21 cellular contexts compared by ENCODE assay signal in genomic region chr9:124050955-124051354, GRCh38.
"Had no signal": no experiment of that assay in that cellular context is flagged by ENCODE, and none has a peak within 500 bp of the region (broad histone marks: within the 10 kb centered on the region; RNA-seq: fewer than 3 reads in every experiment).

No MANE protein-coding gene starts in this region.

- ATAC-seq: left colon; left lung; lower lobe of right lung; naive thymus-derived CD8-positive, alpha-beta T cell; pancreas; right cardiac atrium; stimulated activated effector memory CD8-positive, alpha-beta T cell treated with anti-CD3 and anti-CD28 coated beads, Interleukin-12 subunit alpha, Interleukin-12 subunit beta, amount 100 ng/mL, for 72 hours had no signal

- DNase-seq: hypothalamus; immature natural killer cell; kidney; left colon; left lung; lower lobe of right lung; mammary epithelial cell; mesenchymal stem cell; naive thymus-derived CD8-positive, alpha-beta T cell; nucleus accumbens; pancreas; retina; right cardiac atrium; sigmoid colon; small intestine; spleen; stimulated activated CD4-positive, alpha-beta T cell treated with anti-CD3 and anti-CD28 coated beads, Interleukin-4, amount 100 ng/mL, for 24 hours; stimulated activated naive CD4-positive, alpha-beta T cell; tibial artery; uterus had no signal
